In genomic region chr12:52327086-52327829, GRCh38 we compare ENCODE assay signal across 8 cellular contexts. TPM values are rescaled to one million over a fixed set of nuclear protein-coding genes. Genes with fewer than 3 reads are reported as not detected.
DNase-seq lines count a peak whose midpoint lies in the region; ATAC-seq and TF ChIP-seq lines count a peak whose summit lies in the region.
"Had no signal": no experiment of that assay in that cellular context is flagged by ENCODE, and none has a peak within 500 bp of the region (broad histone marks: within the 10 kb centered on the region; RNA-seq: fewer than 3 reads in every experiment).

No MANE protein-coding gene starts in this region.

- no peak for TF ChIP-seq POLR2A in gastrocnemius medialis (IDR thresholded peaks at IDR 0.05)

- H3K9me3 Mint-ChIP-seq in T-cell: no peaks in the 10 kb centered on the region

- no peak overlapping the region for H3K4me3 Mint-ChIP-seq in T-cell

- in situ Hi-C loops in GM13976 (cut with MboI; ENCODE audit: low sequenced_read_pairs, unreplicated experiment): no loop called here
- in situ Hi-C loops in gastrocnemius medialis (cut with MboI; ENCODE audit: low sequenced_read_pairs in 4 of 4): loop anchor here (5.0 kb wide), 1 partner anchor 170 kb away; no protein-coding TSS in a partner anchor

- TF ChIP-seq CTCF in GM13976 (IDR thresholded peaks at IDR 0.05; ENCODE audit: borderline replicate concordance, control extremely low read depth, extremely low read depth, insufficient read depth, missing control alignments) (peak; percentile 69), gastrocnemius medialis (IDR thresholded peaks at IDR 0.05 in 4 of 5, conservative IDR thresholded peaks at IDR 0.05 in 1 of 5) (peak; percentile 64 to 81 (median 66))

- H3K27me3 ChIP-seq in right cardiac atrium (ENCODE audit: control insufficient read depth, insufficient read depth): no peaks in the 10 kb centered on the region
- peaks cover 0 to 2% (median 1%) of the 10 kb centered on the region in 3 donors for H3K27me3 ChIP-seq in gastrocnemius medialis

- H3K4me3 ChIP-seq in right cardiac atrium (ENCODE audit: low read length) (no peak overlapping the region), gastrocnemius medialis (no peak overlapping the region)

- no peaks in the 10 kb centered on the region for H3K36me3 ChIP-seq in gastrocnemius medialis

- CTCF ChIA-PET in T-cell (lab: Charles Lee): interaction anchor here (0.6 to 2.5 kb wide), 21 partner anchors 10 to 543 kb away, joined by 3 to 12 read pairs (median 3); no protein-coding TSS in a partner anchor

- no peaks in the 10 kb centered on the region for H3K36me3 Mint-ChIP-seq in T-cell

- H3K9me3 ChIP-seq in right cardiac atrium (ENCODE audit: control insufficient read depth, low read length): no peaks in the 10 kb centered on the region
- H3K9me3 ChIP-seq in gastrocnemius medialis: no peaks in the 10 kb centered on the region

- no peaks in the 10 kb centered on the region for H3K4me1 ChIP-seq in right cardiac atrium (ENCODE audit: control insufficient read depth, insufficient read depth, low read length)
- H3K4me1 ChIP-seq in gastrocnemius medialis: no peaks in the 10 kb centered on the region

- DNase-seq in GM13976 (ENCODE audit: low spot score): peak; percentile 82
- peak; percentile 89 for DNase-seq in NCI-H146 (lab: John Stamatoyannopoulos, UW)
- DNase-seq in T-cell: peak; percentile 48 to 83 (median 72)
- DNase-seq in amniotic stem cell (lab: John Stamatoyannopoulos, UW): peak; percentile 76
- DNase-seq in right cardiac atrium: peak; percentile 70 to 81 (median 80)
- DNase-seq in gastrocnemius medialis: peak; percentile 68 to 82

- WGBS in right cardiac atrium: 49% methylated on average over 10 of the region's 10 CpGs

- H3K27me3 Mint-ChIP-seq in T-cell: peaks cover 13 to 14% of the 10 kb centered on the region in 2 donors

- peaks cover 4 to 9% (median 8%) of the 10 kb centered on the region in 3 donors for H3K4me1 Mint-ChIP-seq in T-cell

- intact Hi-C loops in right cardiac atrium (cut with DNase I): loop anchor here (2.0 to 5.0 kb wide), 2 partner anchors 170 kb away; no protein-coding TSS in a partner anchor
- intact Hi-C loops in gastrocnemius medialis (cut with DNase I; ENCODE audit: low total_unique reads): loop anchor here (1.0 to 5.0 kb wide), 5 partner anchors 18 to 175 kb away; no protein-coding TSS in a partner anchor

- peak; percentile 88 for ATAC-seq in HG02870 (IDR thresholded peaks at IDR 0.05; ENCODE audit: unreplicated experiment)
- ATAC-seq in T-cell (replicated peaks in 1 of 4): peak; percentile 98 to 99 (median 98)
- peak; percentile 82 for ATAC-seq in right cardiac atrium
- ATAC-seq in gastrocnemius medialis: peak; percentile 98 to 99

- no peak overlapping the region for H3K27ac Mint-ChIP-seq in T-cell

- H3K27ac ChIP-seq in right cardiac atrium (ENCODE audit: low read length) (no peak overlapping the region), gastrocnemius medialis (no peak overlapping the region)

- POLR2A ChIA-PET in T-cell (lab: Charles Lee): no interaction called here

RNA-seq across cellular contexts. Expression of gene KRT83, which starts 6.1 kb away (rescaled TPM):
- not detected for total RNA-seq in T-cell
- not detected for total RNA-seq in right cardiac atrium
- polyA plus RNA-seq in right cardiac atrium: not detected
- under 1 TPM in 1 of 4 donors, not detected in 3; 0.13 TPM for total RNA-seq in gastrocnemius medialis
- total RNA-seq: urinary bladder had no signal
- polyA plus RNA-seq: urinary bladder had no signal

RNA-seq across cellular contexts. Expression of gene KRT81, which starts 35.9 kb away (rescaled TPM):
- total RNA-seq in T-cell: 1 to 10 TPM in 1 of 5 donors, under 1 TPM in 2, not detected in 2; 0.30 to 1.0 (median 0.76) TPM
- not detected for total RNA-seq in right cardiac atrium
- not detected for polyA plus RNA-seq in right cardiac atrium
- not detected for total RNA-seq in gastrocnemius medialis
- total RNA-seq: urinary bladder had no signal
- polyA plus RNA-seq: urinary bladder had no signal

RNA-seq across cellular contexts. Expression of gene KRT85, which starts 40.0 kb away (rescaled TPM):
- not detected for total RNA-seq in T-cell
- not detected for total RNA-seq in right cardiac atrium
- polyA plus RNA-seq in right cardiac atrium: not detected
- total RNA-seq in gastrocnemius medialis: not detected
- total RNA-seq: urinary bladder had no signal
- polyA plus RNA-seq: urinary bladder had no signal

RNA-seq across cellular contexts. Expression of gene KRT86, which starts 52.8 kb away (rescaled TPM):
- under 1 TPM in 1 of 5 donors, not detected in 4; 0.35 TPM for total RNA-seq in T-cell
- not detected for total RNA-seq in right cardiac atrium
- not detected for polyA plus RNA-seq in right cardiac atrium
- total RNA-seq in gastrocnemius medialis: under 1 TPM in 1 of 4 donors, not detected in 3; 0.24 TPM
- total RNA-seq: urinary bladder had no signal

RNA-seq across cellular contexts. Expression of gene KRT84, which starts 58.2 kb away (rescaled TPM):
- total RNA-seq in T-cell: not detected
- not detected for total RNA-seq in right cardiac atrium
- not detected for polyA plus RNA-seq in right cardiac atrium
- not detected for total RNA-seq in gastrocnemius medialis
- total RNA-seq: urinary bladder had no signal
- polyA plus RNA-seq: urinary bladder had no signal
